ENCODE assay signal across 21 cellular contexts in the genomic region with DNA sequence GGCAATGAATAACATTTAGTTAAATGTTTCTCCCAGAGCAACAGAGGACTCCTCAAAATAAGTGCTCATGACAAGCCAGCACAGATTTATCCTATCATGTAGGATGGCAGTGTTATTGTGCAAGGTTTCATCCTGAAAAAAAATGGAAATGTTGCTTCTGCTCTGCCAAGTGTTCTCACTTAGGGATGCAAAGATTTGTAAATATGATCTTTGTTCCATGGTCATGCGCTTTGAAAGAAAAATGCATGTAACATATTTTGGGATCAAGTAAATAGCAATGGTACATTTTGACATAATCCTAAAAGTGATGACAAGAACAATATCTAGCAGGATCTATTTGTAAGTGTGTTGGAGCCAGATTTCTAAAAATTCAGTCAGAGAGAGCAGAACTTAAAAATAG.
DNase-seq lines count a peak whose midpoint lies in the region; TF ChIP-seq lines count a peak whose summit lies in the region.
"Had no signal": no experiment of that assay in that cellular context is flagged by ENCODE, and none has a peak within 500 bp of the region (broad histone marks: within the 10 kb centered on the region; RNA-seq: fewer than 3 reads in every experiment).

No MANE protein-coding gene starts in this region.

- no peaks in the 10 kb centered on the region for H3K36me3 ChIP-seq in adipocyte (ENCODE audit: control insufficient read depth, insufficient read depth, low read length, severe bottlenecking)
- H3K36me3 ChIP-seq: HAP-1 had no signal

- H3K4me1 ChIP-seq in adipocyte (ENCODE audit: control insufficient read depth, insufficient read depth, low read length) = no peaks in the 10 kb centered on the region
- H3K4me1 ChIP-seq: A549, HAP-1 had no signal

- intact Hi-C loops in dorsolateral prefrontal cortex (cut with DNase I) = loop anchor here in 1 of 2 donors (10.0 kb wide), 1 partner anchor 185 kb away; the partner anchor contains the start of gene HECW2

- H3K4me3 ChIP-seq in adipocyte (ENCODE audit: low read length) (no peak overlapping the region), dorsolateral prefrontal cortex (no peak overlapping the region), fibroblast of the aortic adventitia (ENCODE audit: low read depth, low read length) (no peak overlapping the region)
- H3K4me3 ChIP-seq: A549, HAP-1 had no signal

- DNase-seq in adipocyte (ENCODE audit: low read depth) (peak; percentile 69), dorsolateral prefrontal cortex (no peak), fibroblast of the aortic adventitia (ENCODE audit: low read depth) (peak; percentile 41), superior temporal gyrus (ENCODE audit: extremely low spot score) (peak; percentile 67), NAMALWA (ENCODE audit: low spot score) (no peak), GM10266 (ENCODE audit: extremely low spot score) (no peak), GM03348 (ENCODE audit: low spot score) (no peak)
- DNase-seq: 8988T; ACHN; AML-193; C1 segment of cervical spinal cord; Calu3; CD4-positive, alpha-beta memory T cell; COR-L47; DMS53; DMS79 treated with DMSO at 0.1 percent for 48 hours; GF-D8; GOT3; HFFc6 had no signal

- no peaks in the 10 kb centered on the region for H3K27me3 ChIP-seq in adipocyte (replicated peaks; ENCODE audit: control insufficient read depth, insufficient read depth, low read length)
- H3K27me3 ChIP-seq in dorsolateral prefrontal cortex = no peaks in the 10 kb centered on the region

- no peak overlapping the region for H3K9ac ChIP-seq in adipocyte (ENCODE audit: low read length)

- TF ChIP-seq CTCF in dorsolateral prefrontal cortex (IDR thresholded peaks at IDR 0.05 in 54 of 56, conservative IDR thresholded peaks at IDR 0.05 in 2 of 56; ENCODE audit: low read depth in 1 of 56, partially characterized antibody in 56 of 56) = no peak
- TF ChIP-seq CTCF in fibroblast of the aortic adventitia (IDR thresholded peaks at IDR 0.05; ENCODE audit: insufficient read depth, low read length) = no peak
- TF ChIP-seq CTCF in GM10266 (IDR thresholded peaks at IDR 0.05; ENCODE audit: control insufficient read depth, insufficient read depth, low read depth, missing control alignments) = no peak

- H3K9me3 ChIP-seq in adipocyte (ENCODE audit: control insufficient read depth, low read length) = no peaks in the 10 kb centered on the region
- H3K9me3 ChIP-seq: A549, HAP-1 had no signal

- peak overlapping the region in 44 of 59 donors; percentile 4 to 78 (median 50) for H3K27ac ChIP-seq in dorsolateral prefrontal cortex
- H3K27ac ChIP-seq: A549 had no signal

Comparison
In these comparisons a context has a peak if more than half of its experiments do, and no peak if none do; other contexts are left out.
1. DNase-seq: peak in adipocyte (single experiment), fibroblast of the aortic adventitia (single experiment) and superior temporal gyrus (single experiment); none in dorsolateral prefrontal cortex (0 of 10), NAMALWA (single experiment), GM10266 (single experiment) and GM03348 (single experiment).